29 cellular contexts compared by ENCODE assay signal in the genomic region with DNA sequence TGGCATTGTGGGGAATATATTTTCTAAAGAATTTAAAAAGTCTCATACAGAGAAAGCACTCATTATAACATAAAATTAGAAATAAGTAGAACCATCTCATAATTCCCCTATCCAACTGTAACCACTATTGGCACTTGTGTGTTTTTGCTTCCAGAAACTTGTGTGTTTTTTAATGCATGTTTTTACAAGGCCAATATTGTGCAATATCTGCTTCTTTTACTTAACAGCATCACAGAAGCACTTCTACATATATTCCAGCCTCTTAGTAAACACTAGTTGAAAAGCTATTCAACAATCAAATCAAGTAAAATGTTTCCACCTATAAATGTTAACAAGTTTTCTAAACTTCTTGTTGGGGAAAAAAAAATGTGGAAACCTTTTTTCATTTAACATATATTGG.
"Had no signal": no experiment of that assay in that cellular context is flagged by ENCODE, and none has a peak within 500 bp of the region (broad histone marks: within the 10 kb centered on the region; RNA-seq: fewer than 3 reads in every experiment).

No MANE protein-coding gene starts in this region.

- H3K27ac ChIP-seq: left lung, lower lobe of right lung, pancreas, psoas muscle, right atrium auricular region, skin epidermis, stomach, testis, tibial artery, upper lobe of right lung, uterus had no signal

- H3K36me3 ChIP-seq: left lung, lower lobe of right lung, pancreas, right atrium auricular region, stomach, tibial artery, upper lobe of right lung, uterus had no signal

- H3K9me3 ChIP-seq: left lung, lower lobe of right lung, pancreas, psoas muscle, right atrium auricular region, stomach, testis, tibial artery, upper lobe of right lung, uterus had no signal

- FAIRE-seq: islet of Langerhans, kidney, pancreas had no signal

- H3K4me3 ChIP-seq: left lung, lower lobe of right lung, pancreas, psoas muscle, right atrium auricular region, skin epidermis, stomach, testis, tibial artery, upper lobe of right lung, uterus had no signal

- H3K4me1 ChIP-seq: left lung, lower lobe of right lung, pancreas, psoas muscle, right atrium auricular region, stomach, testis, tibial artery, upper lobe of right lung, uterus had no signal

- H3K27me3 ChIP-seq: left lung, pancreas, right atrium auricular region, stomach, testis, tibial artery, upper lobe of right lung, uterus had no signal

- DNase-seq: hypothalamus; immature natural killer cell; kidney; left colon; left lung; lower lobe of right lung; mammary epithelial cell; mesenchymal stem cell; naive thymus-derived CD8-positive, alpha-beta T cell; nucleus accumbens; pancreas; posterior cingulate gyrus; psoas muscle; stimulated activated CD4-positive, alpha-beta T cell treated with anti-CD3 and anti-CD28 coated beads, Interleukin-12 subunit alpha, Interleukin-12 subunit beta, amount 100 ng/mL, for 4 hours; stimulated activated CD4-positive, alpha-beta T cell treated with anti-CD3 and anti-CD28 coated beads, Interleukin-15, amount 100 ng/mL, for 24 hours; stimulated activated CD4-positive, alpha-beta T cell treated with anti-CD3 and anti-CD28 coated beads, Interleukin-2, amount 100 ng/mL, for 24 hours; stimulated activated CD4-positive, alpha-beta T cell treated with anti-CD3 and anti-CD28 coated beads, Interleukin-4, amount 100 ng/mL, for 1 hour; stimulated activated naive B cell treated with anti-CD40 and anti-IgM and Interleukin-4, amounts not matched to agents 10 μg/mL and 1 μg/mL and 100 μg/mL, for 72 hours; stimulated activated naive CD8-positive, alpha-beta T cell treated with anti-CD3 and anti-CD28 coated beads, Interleukin-15, Interleukin-2, amounts not matched to agents 100 U/mL and 50 U/mL, for 24 hours; stomach; testis; tibial artery; trophoblast cell; upper lobe of right lung; uterus had no signal

- ATAC-seq: left colon; left lung; lower lobe of right lung; naive thymus-derived CD8-positive, alpha-beta T cell; pancreas; psoas muscle; sciatic nerve; stimulated activated naive B cell treated with anti-CD40 and anti-IgM and Interleukin-4, amounts not matched to agents 10 μg/mL and 1 μg/mL and 100 μg/mL, for 72 hours; stimulated activated naive CD8-positive, alpha-beta T cell treated with anti-CD3 and anti-CD28 coated beads, Interleukin-15, Interleukin-2, amounts not matched to agents 100 U/mL and 50 U/mL, for 24 hours; upper lobe of right lung had no signal
